In genomic region chr11:113477321-113477720, GRCh38 we compare ENCODE assay signal across 1 cellular context.
TF ChIP-seq lines count a peak whose summit lies in the region.

No MANE protein-coding gene starts in this region.

TF ChIP-seq in GM23338, 12 proteins besides CTCF, POLR2A, EP300 and RAD21 (continued from another document):
- TF ChIP-seq, protein P1, sequence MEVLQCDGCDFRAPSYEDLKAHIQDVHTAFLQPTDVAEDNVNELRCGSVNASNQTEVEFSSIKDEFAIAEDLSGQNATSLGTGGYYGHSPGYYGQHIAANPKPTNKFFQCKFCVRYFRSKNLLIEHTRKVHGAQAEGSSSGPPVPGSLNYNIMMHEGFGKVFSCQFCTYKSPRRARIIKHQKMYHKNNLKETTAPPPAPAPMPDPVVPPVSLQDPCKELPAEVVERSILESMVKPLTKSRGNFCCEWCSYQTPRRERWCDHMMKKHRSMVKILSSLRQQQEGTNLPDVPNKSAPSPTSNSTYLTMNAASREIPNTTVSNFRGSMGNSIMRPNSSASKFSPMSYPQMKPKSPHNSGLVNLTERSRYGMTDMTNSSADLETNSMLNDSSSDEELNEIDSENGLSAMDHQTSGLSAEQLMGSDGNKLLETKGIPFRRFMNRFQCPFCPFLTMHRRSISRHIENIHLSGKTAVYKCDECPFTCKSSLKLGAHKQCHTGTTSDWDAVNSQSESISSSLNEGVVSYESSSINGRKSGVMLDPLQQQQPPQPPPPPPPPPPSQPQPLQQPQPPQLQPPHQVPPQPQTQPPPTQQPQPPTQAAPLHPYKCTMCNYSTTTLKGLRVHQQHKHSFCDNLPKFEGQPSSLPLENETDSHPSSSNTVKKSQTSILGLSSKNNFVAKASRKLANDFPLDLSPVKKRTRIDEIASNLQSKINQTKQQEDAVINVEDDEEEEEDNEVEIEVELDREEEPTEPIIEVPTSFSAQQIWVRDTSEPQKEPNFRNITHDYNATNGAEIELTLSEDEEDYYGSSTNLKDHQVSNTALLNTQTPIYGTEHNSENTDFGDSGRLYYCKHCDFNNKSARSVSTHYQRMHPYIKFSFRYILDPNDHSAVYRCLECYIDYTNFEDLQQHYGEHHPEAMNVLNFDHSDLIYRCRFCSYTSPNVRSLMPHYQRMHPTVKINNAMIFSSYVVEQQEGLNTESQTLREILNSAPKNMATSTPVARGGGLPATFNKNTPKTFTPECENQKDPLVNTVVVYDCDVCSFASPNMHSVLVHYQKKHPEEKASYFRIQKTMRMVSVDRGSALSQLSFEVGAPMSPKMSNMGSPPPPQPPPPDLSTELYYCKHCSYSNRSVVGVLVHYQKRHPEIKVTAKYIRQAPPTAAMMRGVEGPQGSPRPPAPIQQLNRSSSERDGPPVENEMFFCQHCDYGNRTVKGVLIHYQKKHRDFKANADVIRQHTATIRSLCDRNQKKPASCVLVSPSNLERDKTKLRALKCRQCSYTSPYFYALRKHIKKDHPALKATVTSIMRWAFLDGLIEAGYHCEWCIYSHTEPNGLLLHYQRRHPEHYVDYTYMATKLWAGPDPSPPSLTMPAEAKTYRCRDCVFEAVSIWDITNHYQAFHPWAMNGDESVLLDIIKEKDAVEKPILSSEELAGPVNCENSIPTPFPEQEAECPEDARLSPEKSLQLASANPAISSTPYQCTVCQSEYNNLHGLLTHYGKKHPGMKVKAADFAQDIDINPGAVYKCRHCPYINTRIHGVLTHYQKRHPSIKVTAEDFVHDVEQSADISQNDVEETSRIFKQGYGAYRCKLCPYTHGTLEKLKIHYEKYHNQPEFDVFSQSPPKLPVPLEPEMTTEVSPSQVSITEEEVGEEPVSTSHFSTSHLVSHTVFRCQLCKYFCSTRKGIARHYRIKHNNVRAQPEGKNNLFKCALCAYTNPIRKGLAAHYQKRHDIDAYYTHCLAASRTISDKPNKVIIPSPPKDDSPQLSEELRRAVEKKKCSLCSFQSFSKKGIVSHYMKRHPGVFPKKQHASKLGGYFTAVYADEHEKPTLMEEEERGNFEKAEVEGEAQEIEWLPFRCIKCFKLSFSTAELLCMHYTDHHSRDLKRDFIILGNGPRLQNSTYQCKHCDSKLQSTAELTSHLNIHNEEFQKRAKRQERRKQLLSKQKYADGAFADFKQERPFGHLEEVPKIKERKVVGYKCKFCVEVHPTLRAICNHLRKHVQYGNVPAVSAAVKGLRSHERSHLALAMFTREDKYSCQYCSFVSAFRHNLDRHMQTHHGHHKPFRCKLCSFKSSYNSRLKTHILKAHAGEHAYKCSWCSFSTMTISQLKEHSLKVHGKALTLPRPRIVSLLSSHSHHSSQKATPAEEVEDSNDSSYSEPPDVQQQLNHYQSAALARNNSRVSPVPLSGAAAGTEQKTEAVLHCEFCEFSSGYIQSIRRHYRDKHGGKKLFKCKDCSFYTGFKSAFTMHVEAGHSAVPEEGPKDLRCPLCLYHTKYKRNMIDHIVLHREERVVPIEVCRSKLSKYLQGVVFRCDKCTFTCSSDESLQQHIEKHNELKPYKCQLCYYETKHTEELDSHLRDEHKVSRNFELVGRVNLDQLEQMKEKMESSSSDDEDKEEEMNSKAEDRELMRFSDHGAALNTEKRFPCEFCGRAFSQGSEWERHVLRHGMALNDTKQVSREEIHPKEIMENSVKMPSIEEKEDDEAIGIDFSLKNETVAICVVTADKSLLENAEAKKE (CRISPR knock-in tag; IDR thresholded peaks at IDR 0.05) = no peak
- TF ChIP-seq ZNF114 (CRISPR knock-in tag; IDR thresholded peaks at IDR 0.05) = no peak
- no peak for TF ChIP-seq EZH2 (IDR thresholded peaks at IDR 0.05; ENCODE audit: low read depth, unreplicated experiment)
